Comparison of ENCODE assay signal across 8 cellular contexts in genomic region chr12:6335451-6336078, GRCh38.
DNase-seq lines count a peak whose midpoint lies in the region; ATAC-seq and TF ChIP-seq lines count a peak whose summit lies in the region.

No MANE protein-coding gene starts in this region.

- H3K4me3 ChIP-seq in AG10803 (ENCODE audit: low read length) (peak overlapping the region; percentile 100), astrocyte of the cerebellum (ENCODE audit: low read depth, low read length) (peak overlapping the region; percentile 99)

- in situ Hi-C loops in astrocyte of the cerebellum (cut with HindIII; ENCODE audit: low sequenced_read_pairs): no loop called here

- DNase-seq in AG10803 (ENCODE audit: low read depth) (peak; percentile 84), T-helper 2 cell (peak; percentile 54 to 94 (median 77)), astrocyte of the cerebellum (ENCODE audit: low read depth) (peak; percentile 36), iPS-NIHi11 (ENCODE audit: low spot score) (peak; percentile 54), NCI-H748 treated with DMSO at 0.1 percent for 48 hours (lab: John Stamatoyannopoulos, UW) (no peak)
- peak; percentile 74 to 83 (median 81) for DNase-seq in stimulated activated CD4-positive, alpha-beta T cell treated with anti-CD3 and anti-CD28 coated beads, Interleukin-12 subunit alpha, Interleukin-12 subunit beta, amount 100 ng/mL, for 48 hours (ENCODE audit: low read depth in 2 of 3, low spot score in 1 of 3)

- TF ChIP-seq CTCF in AG10803 (conservative IDR thresholded peaks at IDR 0.05; ENCODE audit: low read length) (peak; percentile 71), astrocyte of the cerebellum (IDR thresholded peaks at IDR 0.05; ENCODE audit: low read depth, low read length, missing control alignments) (peak; percentile 64)

- peak; percentile 70 for ATAC-seq in GM18909 (IDR thresholded peaks at IDR 0.05; ENCODE audit: poor library complexity, unreplicated experiment)
- peak; percentile 72 for ATAC-seq in HG03521 (IDR thresholded peaks at IDR 0.05; ENCODE audit: unreplicated experiment)
